ENCODE assay signal across 1 cellular context in the genomic region with DNA sequence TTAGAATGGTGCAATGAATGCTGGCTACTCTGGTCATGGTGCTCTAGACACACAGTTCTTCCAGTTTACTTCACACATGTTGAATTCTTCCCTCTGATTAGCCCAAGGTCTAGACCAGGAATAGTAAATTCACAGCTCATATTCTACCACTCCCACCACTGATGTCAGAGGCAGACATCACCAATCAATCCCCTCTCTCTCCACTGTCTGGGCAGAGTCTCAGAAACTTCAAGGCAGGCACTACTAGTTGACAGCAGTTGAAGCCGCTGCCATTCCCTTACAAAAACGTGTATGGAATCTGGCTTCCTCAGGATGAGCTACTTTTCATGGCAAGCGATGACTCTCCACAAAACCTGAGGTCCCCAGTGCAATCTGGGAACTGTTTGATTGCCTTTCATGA.
TF ChIP-seq lines count a peak whose summit lies in the region.

No MANE protein-coding gene starts in this region.

TF ChIP-seq in HCT116, 20 proteins besides CTCF, POLR2A, EP300 and RAD21 (continued from another document):
- TF ChIP-seq ELF1 (IDR thresholded peaks at IDR 0.05; ENCODE audit: borderline replicate concordance, low read depth) (no peak), EZH2 (IDR thresholded peaks at IDR 0.05) (no peak), SP1 (IDR thresholded peaks at IDR 0.05; ENCODE audit: low read depth) (peak; percentile 30; the same call in 1 of the 2 replicates), POLR2AphosphoS5 (IDR thresholded peaks at IDR 0.05; ENCODE audit: low read depth, low read length) (peak; percentile 49), FOSL1 (IDR thresholded peaks at IDR 0.05; ENCODE audit: low read depth) (no peak), EGR1 (IDR thresholded peaks at IDR 0.05; ENCODE audit: low read depth) (no peak), ZFX (IDR thresholded peaks at IDR 0.05) (no peak)
- TF ChIP-seq, protein P1, sequence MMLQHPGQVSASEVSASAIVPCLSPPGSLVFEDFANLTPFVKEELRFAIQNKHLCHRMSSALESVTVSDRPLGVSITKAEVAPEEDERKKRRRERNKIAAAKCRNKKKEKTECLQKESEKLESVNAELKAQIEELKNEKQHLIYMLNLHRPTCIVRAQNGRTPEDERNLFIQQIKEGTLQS (IDR thresholded peaks at IDR 0.05): no peak
- TF ChIP-seq, protein P2, sequence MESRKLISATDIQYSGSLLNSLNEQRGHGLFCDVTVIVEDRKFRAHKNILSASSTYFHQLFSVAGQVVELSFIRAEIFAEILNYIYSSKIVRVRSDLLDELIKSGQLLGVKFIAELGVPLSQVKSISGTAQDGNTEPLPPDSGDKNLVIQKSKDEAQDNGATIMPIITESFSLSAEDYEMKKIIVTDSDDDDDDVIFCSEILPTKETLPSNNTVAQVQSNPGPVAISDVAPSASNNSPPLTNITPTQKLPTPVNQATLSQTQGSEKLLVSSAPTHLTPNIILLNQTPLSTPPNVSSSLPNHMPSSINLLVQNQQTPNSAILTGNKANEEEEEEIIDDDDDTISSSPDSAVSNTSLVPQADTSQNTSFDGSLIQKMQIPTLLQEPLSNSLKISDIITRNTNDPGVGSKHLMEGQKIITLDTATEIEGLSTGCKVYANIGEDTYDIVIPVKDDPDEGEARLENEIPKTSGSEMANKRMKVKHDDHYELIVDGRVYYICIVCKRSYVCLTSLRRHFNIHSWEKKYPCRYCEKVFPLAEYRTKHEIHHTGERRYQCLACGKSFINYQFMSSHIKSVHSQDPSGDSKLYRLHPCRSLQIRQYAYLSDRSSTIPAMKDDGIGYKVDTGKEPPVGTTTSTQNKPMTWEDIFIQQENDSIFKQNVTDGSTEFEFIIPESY (IDR thresholded peaks at IDR 0.05; ENCODE audit: extremely low read depth, insufficient replicate concordance, low read length): no peak
